In genomic region chr9:99823392-99824377, GRCh38 we compare ENCODE assay signal across 8 cellular contexts. TPM values are rescaled to one million over a fixed set of nuclear protein-coding genes. Genes with fewer than 3 reads are reported as not detected.
DNase-seq lines count a peak whose midpoint lies in the region; ATAC-seq, FAIRE-seq and TF ChIP-seq lines count a peak whose summit lies in the region.

No MANE protein-coding gene starts in this region.

- H4K20me1 ChIP-seq in GM23248 (ENCODE audit: insufficient read depth) (no peaks in the 10 kb centered on the region), K562 (replicated peaks; ENCODE audit: control insufficient read depth, insufficient read depth, low read length) (0 out of 2 replicates have a peak, but pooled peaks cover 3% of the 10 kb centered on the region)

- H3K27ac ChIP-seq in GM23248 (peak overlapping the region; percentile 97), K562 (ENCODE audit: extremely low read depth, low read depth, low read length) (no peak overlapping the region), kidney (ENCODE audit: low read depth in 2 of 2, low read length in 2 of 2) (no peak overlapping the region)

- no peaks in the 10 kb centered on the region for H3K9me2 ChIP-seq in GM23248 (ENCODE audit: insufficient read depth)

- H2AFZ ChIP-seq in GM23248 (peak overlapping the region; percentile 90), K562 (ENCODE audit: low read depth, low read length) (peak overlapping the region; percentile 78; the same call in 1 of the 2 replicates)

- peak overlapping the region; percentile 98 for H3K4me2 ChIP-seq in GM23248 (ENCODE audit: unreplicated experiment)
- peak overlapping the region; percentile 77 for H3K4me2 ChIP-seq in K562 (ENCODE audit: insufficient read depth, low read length)

- H3K9ac ChIP-seq in GM23248 (peak overlapping the region; percentile 96), K562 (ENCODE audit: insufficient read depth in 1 of 2, low read depth in 2 of 2, low read length in 2 of 2) (peak overlapping the region in 1 of 2 experiments; percentile 53; a peak in 2 of 4 replicates), kidney (ENCODE audit: low read length in 2 of 2) (peak overlapping the region; percentile 85 to 95)

- ATAC-seq in K562 (no peak), GM18909 (IDR thresholded peaks at IDR 0.05; ENCODE audit: poor library complexity, unreplicated experiment) (no peak)

- peak; percentile 6 for DNase-seq in A172 (ENCODE audit: low spot score)
- DNase-seq in GM23248 = peak; percentile 71
- peak; percentile 9 for DNase-seq in T1000 (lab: John Stamatoyannopoulos, UW)
- DNase-seq in K562 (ENCODE audit: extremely low read depth in 1 of 4, low spot score in 3 of 4) = peak; percentile 16 to 31 (median 21)
- peak; percentile 85 for DNase-seq in kidney
- DNase-seq in stimulated activated CD4-positive, alpha-beta T cell treated with anti-CD3 and anti-CD28 coated beads, Interleukin-15, amount 100 ng/mL, for 1 hour (ENCODE audit: low read depth in 1 of 2, low spot score in 1 of 2) = peak; percentile 55 to 73
- no peak for DNase-seq in putamen (ENCODE audit: low spot score)

- no peak for TF ChIP-seq RAD21 in K562 (CRISPR knock-in tag; conservative IDR thresholded peaks at IDR 0.05 in 1 of 2, IDR thresholded peaks at IDR 0.05 in 1 of 2)

- in situ Hi-C loops in GM23248 (cut with MboI) (no loop called here), K562 (cut with MboI) (no loop called here)

- TF ChIP-seq CTCF in K562 (IDR thresholded peaks at IDR 0.05 in 2 of 3, conservative IDR thresholded peaks at IDR 0.05 in 1 of 3; ENCODE audit: insufficient read depth in 2 of 3, low read depth in 1 of 3, low read length in 3 of 3) (no peak), kidney (IDR thresholded peaks at IDR 0.05; ENCODE audit: borderline replicate concordance, extremely low read depth, insufficient read depth) (no peak)

- H3K9me3 ChIP-seq in GM23248 (ENCODE audit: low read depth) (no peaks in the 10 kb centered on the region), K562 (replicated peaks; ENCODE audit: control insufficient read depth, insufficient read depth, low read depth, low read length) (no peaks in the 10 kb centered on the region), kidney (ENCODE audit: control insufficient read depth in 1 of 2, low read length in 2 of 2) (no peaks in the 10 kb centered on the region)

- no peaks in the 10 kb centered on the region for H3K36me3 ChIP-seq in GM23248 (ENCODE audit: low read depth)
- no peaks in the 10 kb centered on the region for H3K36me3 ChIP-seq in K562 (ENCODE audit: control insufficient read depth, insufficient read depth, low read length)
- no peaks in the 10 kb centered on the region for H3K36me3 ChIP-seq in kidney (ENCODE audit: control insufficient read depth in 1 of 2, insufficient read depth in 2 of 2, low read length in 2 of 2)

- H3K79me2 ChIP-seq in GM23248 (ENCODE audit: insufficient read depth) (no peaks in the 10 kb centered on the region), K562 (ENCODE audit: control insufficient read depth, insufficient read depth, low read length) (peaks cover 6% of the 10 kb centered on the region; the same call in 1 of the 3 replicates)

- peaks cover 17% of the 10 kb centered on the region for H3F3A ChIP-seq in GM23248 (ENCODE audit: insufficient read depth)

- H3K27me3 ChIP-seq in GM23248 (replicated peaks; ENCODE audit: insufficient read depth) (no peaks in the 10 kb centered on the region), K562 (ENCODE audit: control insufficient read depth in 2 of 2, insufficient read depth in 2 of 2, low read length in 2 of 2) (peaks cover 34 to 56% of the 10 kb centered on the region in 2 experiments)

- CTCF ChIA-PET in K562 (lab: Yijun Ruan, JAX; ENCODE audit: low intra/inter-chr PET ratio) = interaction anchor here (0.6 to 0.7 kb wide), 2 partner anchors 17 to 18 kb away, joined by 3 read pairs; no protein-coding TSS in a partner anchor

- no peaks in the 10 kb centered on the region for H3K9me1 ChIP-seq in K562 (ENCODE audit: control insufficient read depth, insufficient read depth, low read length)

- BruUV-seq in K562 (replicated peaks; lab: Mats Ljungman, UMichigan) = no TSS peak

- no peak for TF ChIP-seq EP300 in K562 (IDR thresholded peaks at IDR 0.05; ENCODE audit: low read length)

- no peak for TF ChIP-seq POLR2A in K562 (conservative IDR thresholded peaks at IDR 0.05)

- POLR2A ChIA-PET in K562 (lab: Yijun Ruan, JAX) = no interaction called here

- H3K4me3 ChIP-seq in GM23248 (peak overlapping the region; percentile 85), K562 (no peak overlapping the region; the same call in 1 of the 2 replicates), kidney (ENCODE audit: low read length in 2 of 2) (peak overlapping the region; percentile 93 to 97)

- FAIRE-seq in K562 (lab: Jason Lieb, UNC) (no peak), kidney (lab: Jason Lieb, UNC) (no peak)

- WGBS in GM23248 (ENCODE audit: low coverage in 1 of 2, low lambda C conversion rate in 2 of 2, missing lambda C conversion rate in 2 of 2), 2 experiments = 2 to 4% methylated on average over 57 to 61 of the region's 61 CpGs
- 8% methylated on average over 38 of the region's 61 CpGs for WGBS in K562 (ENCODE audit: insufficient coverage, low coverage, missing lambda C conversion rate)

- H3K4me1 ChIP-seq in GM23248 (ENCODE audit: insufficient read depth) = peaks cover 2% of the 10 kb centered on the region
- peaks cover 6 to 44% of the 10 kb centered on the region in 2 experiments; a peak in 4 of 5 replicates for H3K4me1 ChIP-seq in K562 (replicated peaks in 1 of 2; ENCODE audit: control insufficient read depth in 2 of 2, insufficient read depth in 2 of 2, low read length in 2 of 2)
- H3K4me1 ChIP-seq in kidney (ENCODE audit: control insufficient read depth in 1 of 2, insufficient read depth in 1 of 2, low read depth in 1 of 2, low read length in 2 of 2) = peaks cover 11 to 19% of the 10 kb centered on the region in 2 donors

- intact Hi-C loops in K562 (cut with micrococcal nuclease) = loop anchor here (2.0 to 10.0 kb wide), 7 partner anchors 39 to 559 kb away; partner anchors contain the start of genes ERP44 and INVS
- intact Hi-C loops in kidney (cut with DNase I) = no loop called here

TF ChIP-seq in K562, 482 proteins besides CTCF, POLR2A, EP300 and RAD21:
- 0 out of 2 replicates have a peak, but pooled peaks have one; percentile 4 for TF ChIP-seq RNF2 (IDR thresholded peaks at IDR 0.05)
- no peak for TF ChIP-seq MCM2 (IDR thresholded peaks at IDR 0.05; ENCODE audit: low read depth)
- TF ChIP-seq EGR1 (conservative IDR thresholded peaks at IDR 0.05) = peak; percentile 89
- TF ChIP-seq ZFP36 (IDR thresholded peaks at IDR 0.05; ENCODE audit: low read depth, low read length, partially characterized antibody) = no peak
- TF ChIP-seq ATF7 (IDR thresholded peaks at IDR 0.05) = no peak

RNA-seq across cellular contexts. Expression of gene NR4A3, which starts 2.0 kb away (rescaled TPM):
- 0.02 TPM in 1 of 2 replicates, not detected in the other for total RNA-seq in A172 (2014; rRNA removed; shearing (Covaris generic))
- 1.4 and 1.8 TPM in 2 replicates for total RNA-seq in GM23248 (2014; rRNA removed; shearing (Covaris generic))
- polyA plus RNA-seq in GM23248 (2016; fragmentation: Nextera tagmentation; extraction: Ambion mirVana) = 0.56 and 1.0 TPM in 2 replicates
- 0.11 TPM in 1 of 2 replicates, not detected in the other for total RNA-seq in K562 (2011; cell fraction: chromatin; rRNA removed; ENCODE audit: low replicate concordance)
- total RNA-seq in K562 (2011; cell fraction: nucleolus; rRNA removed) = 0.17 TPM in 1 of 2 replicates, not detected in the other
- not detected in 2 replicates for total RNA-seq in K562 (2011; cell fraction: nucleoplasm; rRNA removed)
- total RNA-seq in K562 (2014; rRNA removed) = 0.04 TPM in 1 of 2 replicates, not detected in the other
- 0.04 TPM in 1 of 2 replicates, not detected in the other for total RNA-seq in K562 (2014; rRNA removed; fragmentation: Illumina TruSeq; extraction: Trizol)
- total RNA-seq in K562 (2015; rRNA removed; fragmentation: Illumina TruSeq; extraction: Trizol) = 0.04 TPM in 1 of 2 replicates, not detected in the other
- 0.07 TPM in 1 of 2 replicates, not detected in the other for total RNA-seq in K562 (2021)
- 0.03 TPM in 1 of 2 replicates, not detected in the other for polyA plus RNA-seq in K562 (2011; rRNA removed)
- polyA plus RNA-seq in K562 (2011; cell fraction: cytosol; rRNA removed) = not detected in 2 replicates
- 0.03 and 0.06 TPM in 2 replicates for polyA plus RNA-seq in K562 (2011; cell fraction: nucleus; rRNA removed)
- polyA plus RNA-seq in K562 (2012) = 0.01 TPM in 1 of 2 replicates, not detected in the other
- not detected in 2 replicates for polyA plus RNA-seq in K562 (2014; fragmentation: Illumina TruSeq; extraction: Trizol)
- not detected for polyA plus RNA-seq in K562 (2014; fragmentation: Nextera tagmentation; extraction: Ambion mirVana)
- polyA plus RNA-seq in K562 (2014; rRNA removed) = 0.12 TPM in 1 of 2 replicates, not detected in the other
- polyA minus RNA-seq in K562 (2011; rRNA and poly(A)+ RNA removed) = 0.04 and 0.15 TPM in 2 replicates
- polyA minus RNA-seq in K562 (2011; cell fraction: cytosol; rRNA and poly(A)+ RNA removed) = 0.46 TPM in 1 of 2 replicates, not detected in the other
- polyA minus RNA-seq in K562 (2011; cell fraction: nucleus; rRNA and poly(A)+ RNA removed) = under 0.01 and 0.22 TPM in 2 replicates
- 9.1 TPM for total RNA-seq in kidney
- 0.34 TPM for polyA plus RNA-seq in kidney (ENCODE audit: insufficient read depth, low read depth, low replicate concordance)
